8 cellular contexts compared by ENCODE assay signal in genomic region chr5:151234476-151235238, GRCh38. TPM values are rescaled to one million over a fixed set of nuclear protein-coding genes. Genes with fewer than 3 reads are reported as not detected.
DNase-seq lines count a peak whose midpoint lies in the region; ATAC-seq and TF ChIP-seq lines count a peak whose summit lies in the region.

No MANE protein-coding gene starts in this region.

- no peak overlapping the region for H3K4me3 Mint-ChIP-seq in activated CD4-positive, alpha-beta T cell treated with anti-CD3 and anti-CD28 coated beads for 36 hours
- peak overlapping the region; percentile 42 to 69 for H3K4me3 Mint-ChIP-seq in stimulated activated naive B cell treated with anti-CD40 and anti-IgM and Interleukin-4, amounts not matched to agents 10 μg/mL and 1 μg/mL and 100 μg/mL, for 72 hours

- no peak for TF ChIP-seq POLR2A in gastroesophageal sphincter (IDR thresholded peaks at IDR 0.05)

- TF ChIP-seq EP300 in gastroesophageal sphincter (IDR thresholded peaks at IDR 0.05): no peak

- no peaks in the 10 kb centered on the region for H3K36me3 Mint-ChIP-seq in activated CD4-positive, alpha-beta T cell treated with anti-CD3 and anti-CD28 coated beads for 36 hours (ENCODE audit: low read depth)
- H3K36me3 Mint-ChIP-seq in stimulated activated naive B cell treated with anti-CD40 and anti-IgM and Interleukin-4, amounts not matched to agents 10 μg/mL and 1 μg/mL and 100 μg/mL, for 72 hours: peaks cover 2 to 3% of the 10 kb centered on the region in 2 donors

- H3K4me3 ChIP-seq in gastroesophageal sphincter: peak overlapping the region in 1 of 2 donors; percentile 27

- H3K9me3 Mint-ChIP-seq in activated CD4-positive, alpha-beta T cell treated with anti-CD3 and anti-CD28 coated beads for 36 hours (ENCODE audit: low read depth): no peaks in the 10 kb centered on the region
- H3K9me3 Mint-ChIP-seq in stimulated activated naive B cell treated with anti-CD40 and anti-IgM and Interleukin-4, amounts not matched to agents 10 μg/mL and 1 μg/mL and 100 μg/mL, for 72 hours: peaks cover 0 to 3% of the 10 kb centered on the region in 2 donors

- H3K27me3 Mint-ChIP-seq in activated CD4-positive, alpha-beta T cell treated with anti-CD3 and anti-CD28 coated beads for 36 hours: no peaks in the 10 kb centered on the region
- no peaks in the 10 kb centered on the region for H3K27me3 Mint-ChIP-seq in stimulated activated naive B cell treated with anti-CD40 and anti-IgM and Interleukin-4, amounts not matched to agents 10 μg/mL and 1 μg/mL and 100 μg/mL, for 72 hours

- intact Hi-C loops in activated CD4-positive, alpha-beta T cell treated with anti-CD3 and anti-CD28 coated beads for 36 hours (cut with DNase I, micrococcal nuclease): no loop called here

- no peak for TF ChIP-seq CTCF in gastroesophageal sphincter (IDR thresholded peaks at IDR 0.05)

- DNase-seq in activated CD4-positive, alpha-beta T cell treated with anti-CD3 and anti-CD28 coated beads for 36 hours: peak; percentile 58
- no peak for DNase-seq in activated CD4-positive, alpha-beta T cell treated with anti-CD3 and anti-CD28 coated beads, Interleukin-2, amount 50 U/mL, for 4 hours
- DNase-seq in stimulated activated naive B cell treated with anti-CD40 and anti-IgM and Interleukin-4, amounts not matched to agents 10 μg/mL and 1 μg/mL and 100 μg/mL, for 72 hours: peak; percentile 37
- DNase-seq in NCI-H2029 (lab: John Stamatoyannopoulos, UW): no peak
- DNase-seq in NCI-H510A (lab: John Stamatoyannopoulos, UW): no peak

- POLR2A ChIA-PET in activated CD4-positive, alpha-beta T cell treated with anti-CD3 and anti-CD28 coated beads for 36 hours (lab: Charles Lee): interaction anchor here (0.8 kb wide), 1 partner anchor 16 kb away, joined by 4 read pairs; no protein-coding TSS in a partner anchor

- H3K27ac ChIP-seq in gastroesophageal sphincter: peak overlapping the region; percentile 45 to 84 (median 81)

- H3K27me3 ChIP-seq in gastroesophageal sphincter: no peaks in the 10 kb centered on the region

- no peaks in the 10 kb centered on the region for H3K9me3 ChIP-seq in gastroesophageal sphincter

- H3K36me3 ChIP-seq in gastroesophageal sphincter: no peaks in the 10 kb centered on the region

- H3K4me1 ChIP-seq in gastroesophageal sphincter: peaks cover 0 to 49% (median 24%) of the 10 kb centered on the region in 3 donors

- 18 to 34% methylated on average over 3 to 10 of the region's 17 CpGs for WGBS in gastroesophageal sphincter (ENCODE audit: low coverage in 1 of 2), 2 donors

- H3K27ac Mint-ChIP-seq in activated CD4-positive, alpha-beta T cell treated with anti-CD3 and anti-CD28 coated beads for 36 hours: peak overlapping the region; percentile 20
- H3K27ac Mint-ChIP-seq in stimulated activated naive B cell treated with anti-CD40 and anti-IgM and Interleukin-4, amounts not matched to agents 10 μg/mL and 1 μg/mL and 100 μg/mL, for 72 hours: peak overlapping the region; percentile 79

- ATAC-seq in activated CD4-positive, alpha-beta T cell treated with anti-CD3 and anti-CD28 coated beads for 36 hours: peak; percentile 71
- ATAC-seq in HG02678 (IDR thresholded peaks at IDR 0.05; ENCODE audit: unreplicated experiment) (peak; percentile 76), gastroesophageal sphincter (peak; percentile 90)
- ATAC-seq in stimulated activated naive B cell treated with anti-CD40 and anti-IgM and Interleukin-4, amounts not matched to agents 10 μg/mL and 1 μg/mL and 100 μg/mL, for 72 hours (replicated peaks): peak; percentile 76 to 81

- H3K4me1 Mint-ChIP-seq in activated CD4-positive, alpha-beta T cell treated with anti-CD3 and anti-CD28 coated beads for 36 hours: peaks cover 19% of the 10 kb centered on the region
- peaks cover 40 to 65% of the 10 kb centered on the region in 2 donors for H3K4me1 Mint-ChIP-seq in stimulated activated naive B cell treated with anti-CD40 and anti-IgM and Interleukin-4, amounts not matched to agents 10 μg/mL and 1 μg/mL and 100 μg/mL, for 72 hours

- CTCF ChIA-PET in activated CD4-positive, alpha-beta T cell treated with anti-CD3 and anti-CD28 coated beads for 36 hours (lab: Charles Lee): interaction anchor here (0.6 to 6.1 kb wide), 12 partner anchors 10 to 327 kb away, joined by 3 to 50 read pairs (median 3); partner anchors contain the start of genes CCDC69 and GM2A

TF ChIP-seq in PFSK-1, 5 proteins besides CTCF, POLR2A, EP300 and RAD21:
- peak; percentile 9 for TF ChIP-seq FOXP2 (optimal IDR thresholded peaks at IDR 0.05; ENCODE audit: borderline replicate concordance, extremely low read depth, extremely low read length, insufficient read depth)
- no peak for TF ChIP-seq SIN3A (IDR thresholded peaks at IDR 0.05; ENCODE audit: borderline replicate concordance, insufficient read depth, low read length)

RNA-seq across cellular contexts. Expression of gene CCDC69, which starts 10.8 kb away (rescaled TPM):
- total RNA-seq in activated CD4-positive, alpha-beta T cell treated with anti-CD3 and anti-CD28 coated beads for 36 hours: 10 to 100 TPM; 24.8 to 26.9 TPM
- 2.2 TPM for polyA plus RNA-seq in PFSK-1 (2012; ENCODE audit: insufficient read length, low read depth)
- total RNA-seq in gastroesophageal sphincter: 100 to 1,000 TPM; 204 to 317 (median 256) TPM

RNA-seq across cellular contexts. Expression of gene GM2A, which starts 18.3 kb away (rescaled TPM):
- 10 to 100 TPM; 17.2 to 19.3 TPM for total RNA-seq in activated CD4-positive, alpha-beta T cell treated with anti-CD3 and anti-CD28 coated beads for 36 hours
- 5.2 TPM for polyA plus RNA-seq in PFSK-1 (2012; ENCODE audit: insufficient read length, low read depth)
- total RNA-seq in gastroesophageal sphincter: 10 to 100 TPM; 23.3 to 37.2 (median 29.1) TPM

Comparison
In these comparisons a context has a peak if more than half of its experiments do, and no peak if none do; other contexts are left out.
1. DNase-seq: peak in activated CD4-positive, alpha-beta T cell treated with anti-CD3 and anti-CD28 coated beads for 36 hours (single experiment) and stimulated activated naive B cell treated with anti-CD40 and anti-IgM and Interleukin-4, amounts not matched to agents 10 μg/mL and 1 μg/mL and 100 μg/mL, for 72 hours (single experiment); none in activated CD4-positive, alpha-beta T cell treated with anti-CD3 and anti-CD28 coated beads, Interleukin-2, amount 50 U/mL, for 4 hours (0 of 2), NCI-H2029 (single experiment) and NCI-H510A (single experiment).
2. RNA of gene CCDC69, which starts 10.8 kb away (total RNA-seq): 204 to 317 TPM in gastroesophageal sphincter; 24.8 to 26.9 TPM in activated CD4-positive, alpha-beta T cell treated with anti-CD3 and anti-CD28 coated beads for 36 hours; every median in the first group is over 4 times any median in the second.
3. Peak in every context shown above with its lines, with median percentiles within 50 percentile points of each other: ATAC-seq.